12 cellular contexts compared by ENCODE assay signal in the genomic region with DNA sequence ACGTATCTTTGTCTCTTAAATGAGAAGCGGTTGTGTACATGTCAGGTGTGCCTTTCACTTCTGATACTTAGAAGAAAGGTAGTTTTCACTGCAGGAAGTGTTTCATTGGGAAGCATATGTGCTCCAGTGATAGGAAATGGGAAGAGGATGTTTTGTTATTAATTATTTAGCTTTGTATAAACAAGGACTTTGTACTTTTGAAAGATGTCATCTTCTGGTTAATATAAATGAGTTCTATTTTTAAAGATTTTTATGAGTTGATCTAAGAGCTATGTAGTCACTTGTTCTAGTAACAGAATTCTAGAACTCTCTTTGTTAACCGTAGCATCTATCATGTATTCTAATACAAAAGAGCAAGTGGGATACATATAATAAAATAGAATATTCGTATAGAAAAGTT.
DNase-seq lines count a peak whose midpoint lies in the region; ATAC-seq, FAIRE-seq and TF ChIP-seq lines count a peak whose summit lies in the region.
"Had no signal": no experiment of that assay in that cellular context is flagged by ENCODE, and none has a peak within 500 bp of the region (broad histone marks: within the 10 kb centered on the region; RNA-seq: fewer than 3 reads in every experiment).

No MANE protein-coding gene starts in this region.

- no peak for DNase-seq in RCC 7860 (ENCODE audit: low spot score)
- DNase-seq in kidney: no peak
- DNase-seq in pancreas: no peak
- DNase-seq in central memory CD4-positive, alpha-beta T cell: no peak
- no peak for DNase-seq in Peyer's patch
- DNase-seq: AML-193; CD8-positive, alpha-beta memory T cell; DMS 273 treated with DMSO at 0.1 percent for 48 hours had no signal

- TF ChIP-seq POLR2A in Peyer's patch (IDR thresholded peaks at IDR 0.05): no peak

- H3K4me1 ChIP-seq in kidney (ENCODE audit: control insufficient read depth in 1 of 2, insufficient read depth in 1 of 2, low read depth in 1 of 2, low read length in 2 of 2) (no peaks in the 10 kb centered on the region), pancreas (peaks cover 0 to 8% (median 0%) of the 10 kb centered on the region in 3 donors), Peyer's patch (no peaks in the 10 kb centered on the region)
- H3K4me1 ChIP-seq: BLaER1 had no signal

- H3K9me3 ChIP-seq in kidney (ENCODE audit: control insufficient read depth in 1 of 2, low read length in 2 of 2) (no peaks in the 10 kb centered on the region), pancreas (no peaks in the 10 kb centered on the region), Peyer's patch (no peaks in the 10 kb centered on the region)
- H3K9me3 ChIP-seq: BLaER1 had no signal

- no peak for TF ChIP-seq CTCF in kidney (IDR thresholded peaks at IDR 0.05; ENCODE audit: borderline replicate concordance, extremely low read depth, insufficient read depth)
- TF ChIP-seq CTCF in pancreas (IDR thresholded peaks at IDR 0.05): no peak
- TF ChIP-seq CTCF in Peyer's patch (IDR thresholded peaks at IDR 0.05): no peak

- peak; percentile 43 for FAIRE-seq in RCC 7860 (lab: Jason Lieb, UNC)
- FAIRE-seq in kidney (lab: Jason Lieb, UNC): peak; percentile 69
- FAIRE-seq in pancreas (lab: Jason Lieb, UNC): peak; percentile 39
- FAIRE-seq: HTR-8/SVneo had no signal

- no peak overlapping the region for H3K27ac ChIP-seq in kidney (ENCODE audit: low read depth in 2 of 2, low read length in 2 of 2)
- H3K27ac ChIP-seq in pancreas: no peak overlapping the region
- H3K27ac ChIP-seq in Peyer's patch: no peak overlapping the region
- H3K27ac ChIP-seq: BLaER1 had no signal

- H3K4me3 ChIP-seq in kidney (ENCODE audit: low read length in 2 of 2) (no peak overlapping the region), pancreas (no peak overlapping the region), Peyer's patch (no peak overlapping the region)
- H3K4me3 ChIP-seq: BLaER1 had no signal

- H3K27me3 ChIP-seq in pancreas (no peaks in the 10 kb centered on the region), Peyer's patch (no peaks in the 10 kb centered on the region)
- H3K27me3 ChIP-seq: BLaER1 had no signal

- 40 to 41% methylated on average over 4 of the region's 4 CpGs for WGBS in pancreas, 2 donors

- peak in 2 of 4 donors; percentile 16 to 35 for ATAC-seq in pancreas
- no peak for ATAC-seq in HG03521 (IDR thresholded peaks at IDR 0.05; ENCODE audit: unreplicated experiment)
- ATAC-seq: HCT116 had no signal

- intact Hi-C loops in kidney (cut with DNase I): no loop called here
- intact Hi-C loops in pancreas (cut with DNase I): no loop called here

- H3K9ac ChIP-seq in kidney (ENCODE audit: low read length in 2 of 2): no peak overlapping the region
- H3K9ac ChIP-seq: BLaER1 had no signal

- H3K36me3 ChIP-seq in kidney (ENCODE audit: control insufficient read depth in 1 of 2, insufficient read depth in 2 of 2, low read length in 2 of 2) (no peaks in the 10 kb centered on the region), pancreas (no peaks in the 10 kb centered on the region), Peyer's patch (no peaks in the 10 kb centered on the region)
- H3K36me3 ChIP-seq: BLaER1 had no signal
